12 cellular contexts compared by ENCODE assay signal in the genomic region with DNA sequence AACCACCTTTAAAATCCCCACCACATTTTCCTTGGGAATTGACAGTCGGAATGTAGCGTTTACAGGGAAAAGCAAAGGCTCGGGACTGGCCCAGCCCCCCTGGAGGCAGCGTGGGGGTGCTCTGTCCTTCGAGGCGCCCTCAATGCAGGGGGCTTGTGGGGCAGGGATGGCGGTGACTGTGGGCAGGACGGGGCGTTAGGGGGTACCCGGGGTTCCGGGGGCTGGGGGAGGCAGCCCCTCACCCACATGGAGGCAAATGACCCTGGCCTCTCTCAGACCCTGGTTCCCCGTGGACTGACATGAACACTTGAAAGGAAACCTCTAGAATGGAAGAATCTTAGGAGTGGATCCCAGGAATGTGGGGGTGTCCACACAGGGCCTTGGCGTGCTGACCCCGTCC.
A peak's percentile ranks its signal among the peaks of the same experiment; 100 is the strongest.
DNase-seq lines count a peak whose midpoint lies in the region; ATAC-seq and TF ChIP-seq lines count a peak whose summit lies in the region.
"Had no signal": no experiment of that assay in that cellular context is flagged by ENCODE, and none has a peak within 500 bp of the region (broad histone marks: within the 10 kb centered on the region; RNA-seq: fewer than 3 reads in every experiment).

No MANE protein-coding gene starts in this region.

- H3K9me3 ChIP-seq in left ventricle myocardium inferior (replicated peaks) (peaks cover 9% of the 10 kb centered on the region), sigmoid colon (peaks cover 0 to 7% (median 0%) of the 10 kb centered on the region in 4 donors), SJCRH30 (replicated peaks) (peaks cover 2% of the 10 kb centered on the region)

- no peaks in the 10 kb centered on the region for H3K4me1 ChIP-seq in left ventricle myocardium inferior
- no peaks in the 10 kb centered on the region for H3K4me1 ChIP-seq in sigmoid colon
- H3K4me1 ChIP-seq in SJCRH30, result peaks cover 8% of the 10 kb centered on the region

- TF ChIP-seq POLR2A in sigmoid colon (IDR thresholded peaks at IDR 0.05), result no peak

- no peak for ATAC-seq in HG02981 (IDR thresholded peaks at IDR 0.05; ENCODE audit: unreplicated experiment)
- ATAC-seq: GM12878 had no signal

- H3K36me3 ChIP-seq in left ventricle myocardium inferior, result peaks cover 10% of the 10 kb centered on the region
- peaks cover 0 to 12% (median 6%) of the 10 kb centered on the region in 4 donors for H3K36me3 ChIP-seq in sigmoid colon
- H3K36me3 ChIP-seq in SJCRH30, result no peaks in the 10 kb centered on the region

- H3K27ac ChIP-seq in left ventricle myocardium inferior (replicated peaks) (no peak overlapping the region), sigmoid colon (no peak overlapping the region), SJCRH30 (no peak overlapping the region)
- H3K27ac ChIP-seq: C4-2B had no signal

- no peak overlapping the region for H3K27ac Mint-ChIP-seq in chondrocyte (ENCODE audit: unreplicated experiment)
- H3K27ac Mint-ChIP-seq: CD4-positive, alpha-beta memory T cell had no signal

- H3K9me3 Mint-ChIP-seq in chondrocyte (ENCODE audit: low read depth), result no peaks in the 10 kb centered on the region
- H3K9me3 Mint-ChIP-seq: H9 had no signal

- 91 to 94% methylated on average over 14 of the region's 14 CpGs for WGBS in sigmoid colon, 2 donors

- H3K4me1 Mint-ChIP-seq in chondrocyte (ENCODE audit: low read depth), result no peaks in the 10 kb centered on the region

- H3K4me3 ChIP-seq in left ventricle myocardium inferior (no peak overlapping the region), sigmoid colon (no peak overlapping the region), SJCRH30 (no peak overlapping the region)
- H3K4me3 ChIP-seq: GM12878 had no signal

- TF ChIP-seq CTCF in left ventricle myocardium inferior (IDR thresholded peaks at IDR 0.05; ENCODE audit: borderline replicate concordance), result no peak
- no peak for TF ChIP-seq CTCF in chondrocyte (IDR thresholded peaks at IDR 0.05)
- no peak for TF ChIP-seq CTCF in sigmoid colon (IDR thresholded peaks at IDR 0.05)

- H3K27me3 ChIP-seq in left ventricle myocardium inferior (ENCODE audit: low read depth), result no peaks in the 10 kb centered on the region
- H3K27me3 ChIP-seq in sigmoid colon, result no peaks in the 10 kb centered on the region
- H3K27me3 ChIP-seq in SJCRH30, result no peaks in the 10 kb centered on the region

- no peak overlapping the region for H3K4me3 Mint-ChIP-seq in chondrocyte (ENCODE audit: unreplicated experiment)
- H3K4me3 Mint-ChIP-seq: B cell; CD4-positive, alpha-beta memory T cell; H9 had no signal

- peak; percentile 5 for DNase-seq in left ventricle myocardium inferior
- no peak for DNase-seq in cardiac septum (ENCODE audit: low spot score)
- DNase-seq in chondrocyte (ENCODE audit: low spot score), result peak; percentile 84
- peak; percentile 53 for DNase-seq in sigmoid colon
- DNase-seq in SJCRH30, result no peak
- DNase-seq: DND-41 had no signal

- peaks cover 8% of the 10 kb centered on the region for H3K36me3 Mint-ChIP-seq in chondrocyte (ENCODE audit: low read depth)

- no peaks in the 10 kb centered on the region for H3K27me3 Mint-ChIP-seq in chondrocyte (ENCODE audit: low read depth)
- H3K27me3 Mint-ChIP-seq: B cell; CD4-positive, alpha-beta memory T cell had no signal

- TF ChIP-seq EP300 in sigmoid colon (IDR thresholded peaks at IDR 0.05), result no peak

- intact Hi-C loops in left ventricle myocardium inferior (cut with micrococcal nuclease), result no loop called here
- intact Hi-C loops in cardiac septum (cut with DNase I), result no loop called here
- intact Hi-C loops in sigmoid colon (cut with DNase I), result no loop called here

Comparison
In these comparisons a context has a peak if more than half of its experiments do, and no peak if none do; other contexts are left out.
1. DNase-seq: peak in left ventricle myocardium inferior (single experiment), chondrocyte (single experiment) and sigmoid colon (single experiment); none in cardiac septum (single experiment) and SJCRH30 (0 of 2).